Comparison of ENCODE assay signal across 16 cellular contexts in the genomic region with DNA sequence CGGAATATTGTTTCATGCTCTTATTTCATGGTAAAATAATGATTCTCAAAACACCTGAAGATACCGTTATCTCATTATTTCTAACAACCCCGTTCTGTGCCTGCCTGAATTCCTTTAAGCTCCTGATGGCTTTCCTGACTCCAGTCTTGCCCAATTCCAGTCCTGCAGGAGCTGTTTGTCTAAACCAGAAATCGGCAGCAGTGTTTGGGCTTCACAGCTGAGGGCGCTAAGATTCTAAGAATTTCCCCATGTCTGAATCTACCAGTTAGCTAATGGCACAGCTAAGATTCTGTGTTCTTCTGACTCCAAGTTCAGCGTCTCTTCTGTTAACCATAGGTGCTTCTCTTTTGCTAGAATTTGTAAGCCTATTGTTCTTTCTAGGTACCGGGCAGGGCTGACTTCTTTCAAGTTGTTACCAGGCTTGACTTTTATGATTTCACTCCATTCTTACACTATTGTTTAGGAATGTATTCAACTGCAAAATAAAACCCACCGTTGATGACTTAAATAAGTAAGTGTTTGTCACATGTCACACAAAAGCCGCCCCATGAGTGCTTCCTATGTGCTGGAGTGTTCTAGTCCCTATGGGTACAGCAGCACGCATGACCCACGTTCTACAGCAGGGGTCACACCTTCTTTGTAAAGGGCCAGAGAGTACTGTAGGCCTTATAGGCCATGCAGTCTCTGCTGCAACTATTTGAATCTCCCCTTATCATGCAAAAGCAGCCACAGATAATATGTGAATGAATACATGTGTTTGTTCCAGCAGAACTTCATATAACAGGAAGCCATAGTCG.
DNase-seq lines count a peak whose midpoint lies in the region; ATAC-seq and TF ChIP-seq lines count a peak whose summit lies in the region.
"Had no signal": no experiment of that assay in that cellular context is flagged by ENCODE, and none has a peak within 500 bp of the region (broad histone marks: within the 10 kb centered on the region; RNA-seq: fewer than 3 reads in every experiment).

No MANE protein-coding gene starts in this region.

- H3K4me2 ChIP-seq in H9 (ENCODE audit: insufficient read depth, insufficient read length, low read length): no peak overlapping the region

- H3K23ac ChIP-seq in H9 (ENCODE audit: insufficient read length, low read depth, low read length): no peak overlapping the region

- H4K8ac ChIP-seq in H9 (replicated peaks; ENCODE audit: insufficient read length, low read depth, low read length): no peak overlapping the region

- no peak overlapping the region for H2AFZ ChIP-seq in H9 (ENCODE audit: low read length)

- H3K56ac ChIP-seq in H9 (ENCODE audit: insufficient read length, low read depth, low read length): no peak overlapping the region

- no CpG with 5 or more reads among the region's 12 CpGs for WGBS in H9 (ENCODE audit: extremely low coverage, insufficient read length, low lambda C conversion rate)
- WGBS in esophagus squamous epithelium, 2 donors: 84 to 85% methylated on average over 10 to 12 of the region's 12 CpGs

- no peak overlapping the region for H3K4me3 Mint-ChIP-seq in H9
- H3K4me3 Mint-ChIP-seq: activated naive CD8-positive, alpha-beta T cell; natural killer cell had no signal

- H4K91ac ChIP-seq in H9 (ENCODE audit: insufficient read length, low read depth, low read length): no peak overlapping the region

- H2BK12ac ChIP-seq in H9 (ENCODE audit: insufficient read length, low read depth, low read length): no peak overlapping the region

- no peaks in the 10 kb centered on the region for H3K23me2 ChIP-seq in H9 (ENCODE audit: insufficient read length, low read depth, low read length, poor library complexity, severe bottlenecking)

- H2BK120ac ChIP-seq in H9 (ENCODE audit: low read depth, low read length, poor library complexity, severe bottlenecking): no peak overlapping the region

- no peak for ATAC-seq in HG03175 (IDR thresholded peaks at IDR 0.05; ENCODE audit: unreplicated experiment)
- ATAC-seq: gastroesophageal sphincter, natural killer cell had no signal

- H2BK5ac ChIP-seq in H9 (ENCODE audit: insufficient read length, low read length): no peak overlapping the region

- no peak for TF ChIP-seq POLR2A in esophagus squamous epithelium (IDR thresholded peaks at IDR 0.05)

- no peak overlapping the region for H3K4me3 ChIP-seq in WERI-Rb-1 (ENCODE audit: low read depth, low read length)
- H3K4me3 ChIP-seq in esophagus squamous epithelium: no peak overlapping the region
- H3K4me3 ChIP-seq: gastroesophageal sphincter, lower lobe of right lung had no signal

- H3K4me1 ChIP-seq in H9 (ENCODE audit: insufficient read depth, low read length) (no peaks in the 10 kb centered on the region), esophagus squamous epithelium (peaks cover 0 to 11% (median 0%) of the 10 kb centered on the region in 3 donors)
- H3K4me1 ChIP-seq: lower lobe of right lung had no signal

- H3K14ac ChIP-seq in H9 (ENCODE audit: insufficient read depth, low read length): no peak overlapping the region

- no peak overlapping the region for H2BK20ac ChIP-seq in H9 (ENCODE audit: low read depth, low read length, poor library complexity, severe bottlenecking)

- H4K20me1 ChIP-seq in H9 (ENCODE audit: control insufficient read depth, insufficient read depth, insufficient read length): no peaks in the 10 kb centered on the region

- H3K4ac ChIP-seq in H9 (ENCODE audit: low read depth, low read length): no peak overlapping the region

- H3K27me3 Mint-ChIP-seq in H9 (ENCODE audit: low read depth): no peaks in the 10 kb centered on the region

- H3K27ac ChIP-seq in C4-2B (no peak overlapping the region), H9 (ENCODE audit: insufficient read length, low read depth, low read length) (no peak overlapping the region), WERI-Rb-1 (no peak overlapping the region), esophagus squamous epithelium (no peak overlapping the region)
- H3K27ac ChIP-seq: gastroesophageal sphincter, HL-60, lower lobe of right lung had no signal

- no peaks in the 10 kb centered on the region for H3K79me1 ChIP-seq in H9 (ENCODE audit: insufficient read depth, low read depth, low read length, poor library complexity, severe bottlenecking)

- H3K36me3 ChIP-seq in WERI-Rb-1: peaks cover 21% of the 10 kb centered on the region
- no peaks in the 10 kb centered on the region for H3K36me3 ChIP-seq in esophagus squamous epithelium
- H3K36me3 ChIP-seq: gastroesophageal sphincter, lower lobe of right lung had no signal

- H3K4me1 Mint-ChIP-seq in H9: peaks cover 25 to 36% of the 10 kb centered on the region in 2 experiments
- H3K4me1 Mint-ChIP-seq: natural killer cell had no signal

- DNase-seq in H9 (no peak), WERI-Rb-1 (no peak), head of caudate nucleus (peak in 22 of 42 donors; percentile 13 to 67 (median 30)), esophagus squamous epithelium (lab: John Stamatoyannopoulos, UW) (no peak), HuH-7 (ENCODE audit: low spot score) (no peak), NCI-H2227 treated with DMSO at 0.1 percent for 48 hours (lab: John Stamatoyannopoulos, UW) (no peak)
- DNase-seq: activated T-cell treated with anti-CD3 and anti-CD28 coated beads for 4 hours, lower lobe of right lung, natural killer cell, NCI-H1436 treated with DMSO at 0.1 percent for 48 hours, SW 1271 had no signal

- no peaks in the 10 kb centered on the region; a peak in 2 of 7 replicates for H3K36me3 Mint-ChIP-seq in H9 (ENCODE audit: insufficient read depth in 1 of 3, low read depth in 3 of 3)
- H3K36me3 Mint-ChIP-seq: activated naive CD8-positive, alpha-beta T cell; natural killer cell had no signal

- no peak overlapping the region; a peak in 2 of 7 replicates for H3K27ac Mint-ChIP-seq in H9
- H3K27ac Mint-ChIP-seq: activated naive CD8-positive, alpha-beta T cell; natural killer cell had no signal

- H3K9me3 ChIP-seq in H9 (ENCODE audit: control insufficient read depth, low read depth, low read length): no peaks in the 10 kb centered on the region
- no peaks in the 10 kb centered on the region for H3K9me3 ChIP-seq in WERI-Rb-1 (ENCODE audit: severe bottlenecking)
- H3K9me3 ChIP-seq in esophagus squamous epithelium: no peaks in the 10 kb centered on the region
- H3K9me3 ChIP-seq: gastroesophageal sphincter, lower lobe of right lung had no signal

- TF ChIP-seq CTCF in C4-2B (conservative IDR thresholded peaks at IDR 0.05): peak; percentile 9; the same call in 1 of the 2 replicates
- TF ChIP-seq CTCF in H9 (conservative IDR thresholded peaks at IDR 0.05): peak; percentile 23; the same call in 1 of the 3 replicates
- peak; percentile 42 for TF ChIP-seq CTCF in WERI-Rb-1 (IDR thresholded peaks at IDR 0.05; ENCODE audit: low read depth, low read length)
- TF ChIP-seq CTCF in esophagus squamous epithelium (IDR thresholded peaks at IDR 0.05): no peak

- H3T11ph ChIP-seq in H9 (ENCODE audit: low read length): no peak overlapping the region

- H3K79me2 ChIP-seq in H9 (ENCODE audit: insufficient read depth, low read length): no peaks in the 10 kb centered on the region

- H3K9me3 Mint-ChIP-seq in H9: no peaks in the 10 kb centered on the region
- H3K9me3 Mint-ChIP-seq: natural killer cell had no signal

- no peaks in the 10 kb centered on the region for H3K27me3 ChIP-seq in H9 (ENCODE audit: insufficient read depth, low read length)
- H3K27me3 ChIP-seq in WERI-Rb-1 (ENCODE audit: insufficient read depth, low read depth, severe bottlenecking): no peaks in the 10 kb centered on the region
- no peaks in the 10 kb centered on the region for H3K27me3 ChIP-seq in esophagus squamous epithelium
- H3K27me3 ChIP-seq: gastroesophageal sphincter had no signal

- H2BK15ac ChIP-seq in H9 (ENCODE audit: low read depth, low read length): no peak overlapping the region

- H2AK5ac ChIP-seq in H9 (ENCODE audit: insufficient read length, low read length): no peak overlapping the region

- H4K5ac ChIP-seq in H9 (ENCODE audit: insufficient read length, low read depth, low read length): no peak overlapping the region

- no peak overlapping the region for H3K9ac ChIP-seq in H9 (ENCODE audit: extremely low read depth, insufficient read length, low read length)

- no peak overlapping the region for H3K18ac ChIP-seq in H9 (ENCODE audit: insufficient read length, low read depth, low read length)

- intact Hi-C loops in head of caudate nucleus (cut with DNase I) (no loop called here), esophagus squamous epithelium (cut with DNase I) (no loop called here)

Comparison
In these comparisons a context has a peak if more than half of its experiments do, and no peak if none do; other contexts are left out.
1. CTCF ChIP-seq: peak in C4-2B (single experiment), H9 (single experiment) and WERI-Rb-1 (single experiment); none in esophagus squamous epithelium (0 of 6).
2. DNase-seq: peak in head of caudate nucleus (22 of 42); none in H9 (single experiment), WERI-Rb-1 (single experiment), esophagus squamous epithelium (single experiment), HuH-7 (single experiment) and NCI-H2227 treated with DMSO at 0.1 percent for 48 hours (single experiment).